In the genomic region with DNA sequence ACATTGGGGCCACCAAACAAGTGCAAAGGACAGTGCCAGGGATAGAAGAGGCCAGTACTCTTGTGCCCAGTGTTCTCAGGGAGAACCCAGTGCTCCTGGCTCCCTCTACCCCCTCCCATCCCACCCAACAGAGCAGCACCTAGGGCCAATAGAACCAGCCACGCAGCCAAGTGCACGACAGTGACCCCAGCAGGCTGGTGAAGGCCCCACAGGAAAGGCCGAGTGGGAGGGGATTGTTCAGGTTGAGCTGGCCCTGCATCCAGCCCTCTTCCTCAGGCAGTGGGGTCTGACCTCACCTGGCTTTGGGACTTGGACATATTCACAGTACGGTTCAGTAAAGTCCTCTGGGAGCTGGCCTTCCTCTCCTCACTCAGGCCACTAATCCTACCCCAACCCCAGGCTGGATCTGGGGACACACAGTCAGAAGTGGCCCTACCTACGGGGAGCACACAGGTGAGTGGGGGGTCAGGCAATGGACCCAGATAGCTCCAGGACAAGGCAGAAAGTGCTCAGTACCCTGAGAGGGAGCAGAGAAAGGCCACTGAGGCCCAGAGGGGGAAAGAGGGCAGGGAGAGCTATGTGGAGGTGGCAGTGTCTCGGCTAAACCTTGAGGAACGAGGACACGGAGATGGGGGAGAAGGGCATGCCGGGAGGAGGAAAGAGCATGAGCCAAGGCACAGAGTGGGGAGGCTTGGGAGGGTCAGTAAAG, we compare ENCODE assay signal across 12 cellular contexts. TPM values are rescaled to one million over a fixed set of nuclear protein-coding genes. Genes with fewer than 3 reads are reported as not detected.
DNase-seq lines count a peak whose midpoint lies in the region; ATAC-seq lines count a peak whose summit lies in the region.
"Had no signal": no experiment of that assay in that cellular context is flagged by ENCODE, and none has a peak within 500 bp of the region (broad histone marks: within the 10 kb centered on the region; RNA-seq: fewer than 3 reads in every experiment).

No MANE protein-coding gene starts in this region.

- peaks cover 41% of the 10 kb centered on the region for H3K36me3 Mint-ChIP-seq in activated T-cell treated with anti-CD3 and anti-CD28 coated beads, Interleukin-2, amount 50 U/mL, for 24 hours (ENCODE audit: low read depth)
- peaks cover 36 to 56% of the 10 kb centered on the region in 2 donors for H3K36me3 Mint-ChIP-seq in stimulated activated naive B cell treated with anti-CD40 and anti-IgM and Interleukin-4, amounts not matched to agents 10 μg/mL and 1 μg/mL and 100 μg/mL, for 72 hours

- H3K4me1 ChIP-seq in Karpas-422 (ENCODE audit: low read length): no peaks in the 10 kb centered on the region

- no peaks in the 10 kb centered on the region for H3K9me3 ChIP-seq in Karpas-422 (ENCODE audit: low read length)

- ATAC-seq in stimulated activated naive B cell treated with anti-CD40 and anti-IgM and Interleukin-4, amounts not matched to agents 10 μg/mL and 1 μg/mL and 100 μg/mL, for 72 hours (replicated peaks): peak; percentile 72 to 73
- ATAC-seq in GM18520 (IDR thresholded peaks at IDR 0.05; ENCODE audit: unreplicated experiment) (no peak), esophagus mucosa (no peak)

- no peaks in the 10 kb centered on the region for H4K20me1 ChIP-seq in Karpas-422 (ENCODE audit: insufficient read depth, low read depth, low read length)

- H3K4me3 ChIP-seq in Karpas-422 (ENCODE audit: low read length): no peak overlapping the region
- H3K4me3 ChIP-seq: SK-N-MC had no signal

- H3K79me2 ChIP-seq in Karpas-422 (ENCODE audit: low read length): no peaks in the 10 kb centered on the region

- no peaks in the 10 kb centered on the region for H3K9me2 ChIP-seq in Karpas-422 (replicated peaks; ENCODE audit: insufficient read depth, low read length)

- H3K4me2 ChIP-seq in Karpas-422 (ENCODE audit: low read depth, low read length, poor library complexity, severe bottlenecking): no peak overlapping the region

- H3K4me1 Mint-ChIP-seq in activated T-cell treated with anti-CD3 and anti-CD28 coated beads, Interleukin-2, amount 50 U/mL, for 24 hours (ENCODE audit: low read depth): peaks cover 8% of the 10 kb centered on the region
- peaks cover 17 to 34% of the 10 kb centered on the region in 2 donors for H3K4me1 Mint-ChIP-seq in stimulated activated naive B cell treated with anti-CD40 and anti-IgM and Interleukin-4, amounts not matched to agents 10 μg/mL and 1 μg/mL and 100 μg/mL, for 72 hours

- H3K27me3 ChIP-seq in Karpas-422 (ENCODE audit: low read length): no peaks in the 10 kb centered on the region

- no peak overlapping the region for H3K4me3 Mint-ChIP-seq in activated T-cell treated with anti-CD3 and anti-CD28 coated beads, Interleukin-2, amount 50 U/mL, for 24 hours
- H3K4me3 Mint-ChIP-seq in stimulated activated naive B cell treated with anti-CD40 and anti-IgM and Interleukin-4, amounts not matched to agents 10 μg/mL and 1 μg/mL and 100 μg/mL, for 72 hours: peak overlapping the region in 1 of 2 donors; percentile 7
- H3K4me3 Mint-ChIP-seq: activated naive CD4-positive, alpha-beta T cell treated with anti-CD3 and anti-CD28 coated beads, Interleukin-2, amount 50 U/mL, for 24 hours had no signal

- no peaks in the 10 kb centered on the region for H3K9me3 Mint-ChIP-seq in activated T-cell treated with anti-CD3 and anti-CD28 coated beads, Interleukin-2, amount 50 U/mL, for 24 hours
- no peaks in the 10 kb centered on the region for H3K9me3 Mint-ChIP-seq in stimulated activated naive B cell treated with anti-CD40 and anti-IgM and Interleukin-4, amounts not matched to agents 10 μg/mL and 1 μg/mL and 100 μg/mL, for 72 hours
- H3K9me3 Mint-ChIP-seq: activated naive CD4-positive, alpha-beta T cell treated with anti-CD3 and anti-CD28 coated beads, Interleukin-2, amount 50 U/mL, for 24 hours had no signal

- H3K36me3 ChIP-seq in Karpas-422 (ENCODE audit: insufficient read depth, low read length): peaks cover 22% of the 10 kb centered on the region; the same call in 1 of the 2 replicates

- H3K27ac Mint-ChIP-seq in activated T-cell treated with anti-CD3 and anti-CD28 coated beads, Interleukin-2, amount 50 U/mL, for 24 hours: peak overlapping the region; percentile 54
- H3K27ac Mint-ChIP-seq in stimulated activated naive B cell treated with anti-CD40 and anti-IgM and Interleukin-4, amounts not matched to agents 10 μg/mL and 1 μg/mL and 100 μg/mL, for 72 hours: peak overlapping the region; percentile 70
- H3K27ac Mint-ChIP-seq: activated naive CD4-positive, alpha-beta T cell treated with anti-CD3 and anti-CD28 coated beads, Interleukin-2, amount 50 U/mL, for 24 hours had no signal

- H2AFZ ChIP-seq in Karpas-422 (ENCODE audit: low read length): no peak overlapping the region

- no peak overlapping the region for H3K27ac ChIP-seq in Karpas-422 (ENCODE audit: low read length)
- H3K27ac ChIP-seq: SK-N-MC had no signal

- no peak for DNase-seq in activated T-cell treated with anti-CD3 and anti-CD28 coated beads, Interleukin-2, amount 50 U/mL, for 24 hours
- DNase-seq in activated T-cell treated with anti-CD3 and anti-CD28 coated beads for 4 hours (no peak), Karpas-422 (peak; percentile 83), cerebellar cortex (ENCODE audit: low spot score) (peak; percentile 25), NCI-H1436 treated with DMSO at 0.1 percent for 48 hours (lab: John Stamatoyannopoulos, UW) (no peak)
- DNase-seq in stimulated activated naive B cell treated with anti-CD40 and anti-IgM and Interleukin-4, amounts not matched to agents 10 μg/mL and 1 μg/mL and 100 μg/mL, for 72 hours: no peak
- DNase-seq: head of caudate nucleus, KBM-7 had no signal

- H3K27me3 Mint-ChIP-seq in activated T-cell treated with anti-CD3 and anti-CD28 coated beads, Interleukin-2, amount 50 U/mL, for 24 hours: no peaks in the 10 kb centered on the region
- no peaks in the 10 kb centered on the region for H3K27me3 Mint-ChIP-seq in stimulated activated naive B cell treated with anti-CD40 and anti-IgM and Interleukin-4, amounts not matched to agents 10 μg/mL and 1 μg/mL and 100 μg/mL, for 72 hours
- H3K27me3 Mint-ChIP-seq: activated naive CD4-positive, alpha-beta T cell treated with anti-CD3 and anti-CD28 coated beads, Interleukin-2, amount 50 U/mL, for 24 hours had no signal

- no peak overlapping the region for H3K9ac ChIP-seq in Karpas-422 (ENCODE audit: low read length)

RNA-seq across cellular contexts. Expression of gene POLR1E, which starts 25.4 kb away (rescaled TPM):
- total RNA-seq in Karpas-422 (2014; rRNA removed; shearing (Covaris generic); ENCODE audit: low replicate concordance): 39.8 and 46.9 TPM in 2 replicates
- 18.2 TPM for total RNA-seq in esophagus mucosa

RNA-seq across cellular contexts. Expression of gene ZBTB5, which starts 45.9 kb away (rescaled TPM):
- total RNA-seq in Karpas-422 (2014; rRNA removed; shearing (Covaris generic); ENCODE audit: low replicate concordance): 24.6 and 31.3 TPM in 2 replicates
- total RNA-seq in esophagus mucosa: 10.6 TPM

Comparison
In these comparisons a context has a peak if more than half of its experiments do, and no peak if none do; other contexts are left out.
1. DNase-seq: peak in Karpas-422 (single experiment) and cerebellar cortex (single experiment); none in activated T-cell treated with anti-CD3 and anti-CD28 coated beads, Interleukin-2, amount 50 U/mL, for 24 hours (single experiment), activated T-cell treated with anti-CD3 and anti-CD28 coated beads for 4 hours (single experiment), stimulated activated naive B cell treated with anti-CD40 and anti-IgM and Interleukin-4, amounts not matched to agents 10 μg/mL and 1 μg/mL and 100 μg/mL, for 72 hours (single experiment) and NCI-H1436 treated with DMSO at 0.1 percent for 48 hours (single experiment).
2. ATAC-seq: peak in stimulated activated naive B cell treated with anti-CD40 and anti-IgM and Interleukin-4, amounts not matched to agents 10 μg/mL and 1 μg/mL and 100 μg/mL, for 72 hours (2 of 2); none in GM18520 (single experiment) and esophagus mucosa (single experiment).